1 cellular context compared by ENCODE assay signal in genomic region chr12:124542021-124542941, GRCh38.
TF ChIP-seq lines count a peak whose summit lies in the region.

No MANE protein-coding gene starts in this region.

TF ChIP-seq in IMR-90, 13 proteins besides CTCF, POLR2A, EP300 and RAD21:
- TF ChIP-seq FOS (IDR thresholded peaks at IDR 0.05; ENCODE audit: low read depth, low read length) (no peak), BHLHE40 (IDR thresholded peaks at IDR 0.05; ENCODE audit: low read depth, low read length) (no peak), MXI1 (IDR thresholded peaks at IDR 0.05; ENCODE audit: borderline replicate concordance, low read depth, low read length) (no peak), MAFK (IDR thresholded peaks at IDR 0.05; ENCODE audit: low read depth, low read length) (no peak), RCOR1 (IDR thresholded peaks at IDR 0.05; ENCODE audit: insufficient replicate concordance, low read length) (no peak), SMC3 (IDR thresholded peaks at IDR 0.05; ENCODE audit: low read depth, low read length) (no peak), CEBPB (IDR thresholded peaks at IDR 0.05; ENCODE audit: low read depth, low read length) (no peak), NFE2L2 (IDR thresholded peaks at IDR 0.05; ENCODE audit: low read depth, low read length) (no peak), CHD1 (IDR thresholded peaks at IDR 0.05; ENCODE audit: low read depth, low read length) (no peak), RFX5 (IDR thresholded peaks at IDR 0.05; ENCODE audit: low read depth, low read length) (no peak), MAZ (IDR thresholded peaks at IDR 0.05; ENCODE audit: borderline replicate concordance, low read depth, low read length) (no peak)
- TF ChIP-seq, protein P1, sequence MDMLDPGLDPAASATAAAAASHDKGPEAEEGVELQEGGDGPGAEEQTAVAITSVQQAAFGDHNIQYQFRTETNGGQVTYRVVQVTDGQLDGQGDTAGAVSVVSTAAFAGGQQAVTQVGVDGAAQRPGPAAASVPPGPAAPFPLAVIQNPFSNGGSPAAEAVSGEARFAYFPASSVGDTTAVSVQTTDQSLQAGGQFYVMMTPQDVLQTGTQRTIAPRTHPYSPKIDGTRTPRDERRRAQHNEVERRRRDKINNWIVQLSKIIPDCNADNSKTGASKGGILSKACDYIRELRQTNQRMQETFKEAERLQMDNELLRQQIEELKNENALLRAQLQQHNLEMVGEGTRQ (IDR thresholded peaks at IDR 0.05; ENCODE audit: low read depth, low read length): no peak
- TF ChIP-seq, protein P2, sequence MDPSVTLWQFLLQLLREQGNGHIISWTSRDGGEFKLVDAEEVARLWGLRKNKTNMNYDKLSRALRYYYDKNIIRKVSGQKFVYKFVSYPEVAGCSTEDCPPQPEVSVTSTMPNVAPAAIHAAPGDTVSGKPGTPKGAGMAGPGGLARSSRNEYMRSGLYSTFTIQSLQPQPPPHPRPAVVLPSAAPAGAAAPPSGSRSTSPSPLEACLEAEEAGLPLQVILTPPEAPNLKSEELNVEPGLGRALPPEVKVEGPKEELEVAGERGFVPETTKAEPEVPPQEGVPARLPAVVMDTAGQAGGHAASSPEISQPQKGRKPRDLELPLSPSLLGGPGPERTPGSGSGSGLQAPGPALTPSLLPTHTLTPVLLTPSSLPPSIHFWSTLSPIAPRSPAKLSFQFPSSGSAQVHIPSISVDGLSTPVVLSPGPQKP (IDR thresholded peaks at IDR 0.05; ENCODE audit: borderline replicate concordance, low read depth, low read length): no peak
